20 cellular contexts compared by ENCODE assay signal in the genomic region with DNA sequence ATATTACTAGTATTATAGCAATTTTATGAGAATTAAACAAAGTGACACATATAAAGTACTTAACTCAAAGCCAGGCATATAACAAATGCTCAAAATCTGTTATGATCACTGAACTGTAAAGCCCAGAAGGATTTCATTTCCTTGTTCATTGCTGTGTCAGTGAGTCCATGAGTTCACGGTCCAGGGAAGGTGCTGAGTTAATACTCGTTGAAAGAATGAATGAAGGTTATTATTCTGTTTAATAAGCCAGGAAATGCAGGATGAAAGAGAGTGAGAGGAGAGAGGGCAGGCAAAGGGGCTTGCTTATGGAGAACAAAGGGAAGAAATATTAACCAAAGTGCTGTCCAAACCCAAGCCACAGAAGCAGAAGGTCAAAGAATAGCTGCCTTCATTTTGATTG. TPM values are rescaled to one million over a fixed set of nuclear protein-coding genes. Genes with fewer than 3 reads are reported as not detected.
DNase-seq lines count a peak whose midpoint lies in the region; ATAC-seq, FAIRE-seq and TF ChIP-seq lines count a peak whose summit lies in the region.
"Had no signal": no experiment of that assay in that cellular context is flagged by ENCODE, and none has a peak within 500 bp of the region (broad histone marks: within the 10 kb centered on the region; RNA-seq: fewer than 3 reads in every experiment).

No MANE protein-coding gene starts in this region.

- TF ChIP-seq CTCF in GM12865 (IDR thresholded peaks at IDR 0.05; ENCODE audit: insufficient read depth, low read depth, low read length, missing control alignments) (no peak), activated B cell treated with CpG ODN at 0.5 μM for 24 hours (IDR thresholded peaks at IDR 0.05) (no peak), nephron (IDR thresholded peaks at IDR 0.05; ENCODE audit: unreplicated experiment in 3 of 3) (no peak)

- H3K36me3 Mint-ChIP-seq in activated B cell treated with CpG ODN at 0.5 μM for 24 hours (ENCODE audit: low read depth) (no peaks in the 10 kb centered on the region), nephron (ENCODE audit: low read depth) (no peaks in the 10 kb centered on the region)
- H3K36me3 Mint-ChIP-seq: naive thymus-derived CD8-positive, alpha-beta T cell; T-cell had no signal

- H3K4me3 Mint-ChIP-seq in activated B cell treated with CpG ODN at 0.5 μM for 24 hours (no peak overlapping the region), nephron (no peak overlapping the region)
- H3K4me3 Mint-ChIP-seq: activated naive CD4-positive, alpha-beta T cell treated with anti-CD3 and anti-CD28 coated beads for 36 hours; T-cell had no signal

- H3K27ac Mint-ChIP-seq in activated B cell treated with CpG ODN at 0.5 μM for 24 hours (no peak overlapping the region), nephron (peak overlapping the region; percentile 70 to 83 (median 72))
- H3K27ac Mint-ChIP-seq: activated naive CD4-positive, alpha-beta T cell treated with anti-CD3 and anti-CD28 coated beads for 36 hours had no signal

- peak; percentile 9 for DNase-seq in DMS153 (lab: John Stamatoyannopoulos, UW)
- peak; percentile 46 for DNase-seq in GM12865 (ENCODE audit: low read depth)
- DNase-seq in activated B cell treated with CpG ODN at 0.5 μM for 24 hours, result no peak
- DNase-seq in GM12892 (ENCODE audit: insufficient read length), result no peak
- DNase-seq: aorta; effector CD4-positive, alpha-beta T cell; HCEC 1CT; head of caudate nucleus; NCI-H1105; NCI-H226; Right ventricle myocardium superior; stimulated activated CD4-positive, alpha-beta T cell treated with anti-CD3 and anti-CD28 coated beads, Interleukin-4, amount 100 ng/mL, for 24 hours had no signal

- H3K4me1 Mint-ChIP-seq in activated B cell treated with CpG ODN at 0.5 μM for 24 hours (peaks cover 27% of the 10 kb centered on the region), nephron (peaks cover 11% of the 10 kb centered on the region)

- no peak for TF ChIP-seq POLR2A in GM12892 (IDR thresholded peaks at IDR 0.05; ENCODE audit: low read depth, low read length)

- POLR2A ChIA-PET in activated B cell treated with CpG ODN at 0.5 μM for 24 hours (lab: Charles Lee), result interaction anchor here (1.5 to 7.0 kb wide), 2 partner anchors 43 to 48 kb away, joined by 8 to 42 read pairs; partner anchors contain the start of gene HSP90B1

- CTCF ChIA-PET in activated B cell treated with CpG ODN at 0.5 μM for 24 hours (lab: Charles Lee), result interaction anchor here (3.6 kb wide), 1 partner anchor 227 kb away, joined by 41 read pairs; no protein-coding TSS in a partner anchor

- intact Hi-C loops in activated B cell treated with CpG ODN at 0.5 μM for 24 hours (cut with micrococcal nuclease), result no loop called here

- peak; percentile 67 for ATAC-seq in activated B cell treated with CpG ODN at 0.5 μM for 24 hours (ENCODE audit: low read depth)
- no peak for ATAC-seq in HG02623 (IDR thresholded peaks at IDR 0.05; ENCODE audit: unreplicated experiment)
- no peak for ATAC-seq in GM21528 (IDR thresholded peaks at IDR 0.05; ENCODE audit: low FRiP score, unreplicated experiment)

- no peaks in the 10 kb centered on the region for H3K9me3 Mint-ChIP-seq in activated B cell treated with CpG ODN at 0.5 μM for 24 hours
- no peaks in the 10 kb centered on the region for H3K9me3 Mint-ChIP-seq in nephron
- H3K9me3 Mint-ChIP-seq: activated naive CD4-positive, alpha-beta T cell treated with anti-CD3 and anti-CD28 coated beads for 36 hours; naive thymus-derived CD8-positive, alpha-beta T cell; T-cell had no signal

- H3K4me3 ChIP-seq in GM12865 (ENCODE audit: low read depth, low read length), result peak overlapping the region; percentile 24; the same call in 1 of the 2 replicates
- H3K4me3 ChIP-seq: skin epidermis, thoracic aorta had no signal

- FAIRE-seq in GM12892 (lab: Jason Lieb, UNC), result no peak

- no peaks in the 10 kb centered on the region for H3K27me3 Mint-ChIP-seq in activated B cell treated with CpG ODN at 0.5 μM for 24 hours
- H3K27me3 Mint-ChIP-seq in nephron (ENCODE audit: low read depth), result peaks cover 8% of the 10 kb centered on the region
- H3K27me3 Mint-ChIP-seq: naive thymus-derived CD8-positive, alpha-beta T cell; T-cell had no signal

RNA-seq across cellular contexts. Expression of gene NT5DC3, which starts 40.2 kb away (rescaled TPM):
- total RNA-seq in activated B cell treated with CpG ODN at 0.5 μM for 24 hours, result 11.6 and 12.4 TPM in 2 replicates
- polyA plus RNA-seq in GM12892 (2012; ENCODE audit: missing spikeins), result 4.9 TPM

RNA-seq across cellular contexts. Expression of gene HSP90B1, which starts 48.9 kb away (rescaled TPM):
- 346 and 368 TPM in 2 replicates for total RNA-seq in activated B cell treated with CpG ODN at 0.5 μM for 24 hours
- 382 TPM for polyA plus RNA-seq in GM12892 (2012; ENCODE audit: missing spikeins)

Comparison
In these comparisons a context has a peak if more than half of its experiments do, and no peak if none do; other contexts are left out.
1. DNase-seq: peak in DMS153 (single experiment) and GM12865 (single experiment); none in activated B cell treated with CpG ODN at 0.5 μM for 24 hours (single experiment) and GM12892 (single experiment).